Comparison of ENCODE assay signal across 17 cellular contexts in the genomic region with DNA sequence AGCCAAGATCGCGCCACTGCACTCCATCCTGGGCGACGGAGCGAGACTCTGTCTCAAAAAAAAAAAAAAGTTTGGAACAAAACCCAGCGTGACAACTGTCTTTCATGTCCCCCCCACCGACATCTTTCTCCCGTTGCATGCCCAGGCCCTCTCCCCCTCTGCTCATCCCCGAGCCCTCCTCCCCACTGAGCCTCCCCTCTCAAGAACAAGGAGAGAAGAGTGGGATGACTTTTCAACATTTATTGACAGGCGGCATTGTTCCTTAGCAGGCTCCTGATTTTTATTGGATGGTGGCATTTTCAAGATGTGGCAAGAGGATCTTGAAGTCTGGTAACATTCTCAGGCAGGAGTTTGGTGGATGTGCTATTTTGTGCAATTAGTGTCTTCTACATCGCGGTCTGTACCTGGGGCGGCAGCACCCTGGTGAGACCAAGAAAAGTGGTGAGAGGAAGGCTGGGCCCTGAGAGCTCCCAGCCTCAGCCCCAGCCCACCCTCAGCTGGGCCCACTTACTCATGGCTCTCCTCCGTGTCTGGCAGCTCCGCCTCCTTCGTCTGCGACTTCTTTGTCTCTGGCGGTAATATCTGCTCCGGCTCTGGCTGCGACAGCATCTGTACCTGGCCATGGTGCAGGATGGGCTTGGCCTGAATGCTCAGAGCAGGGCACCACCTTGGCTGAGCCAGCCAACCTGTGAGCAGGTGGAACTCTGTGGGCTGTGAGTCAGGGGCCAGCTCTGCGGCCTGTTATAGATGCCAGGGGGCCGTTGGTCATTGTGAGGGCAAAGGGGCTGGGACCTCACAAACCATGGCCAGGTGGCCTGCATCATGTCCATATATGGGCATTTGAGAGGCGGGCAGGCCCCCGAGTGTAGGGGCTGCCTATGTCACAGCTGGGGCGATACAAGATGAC. TPM values are rescaled to one million over a fixed set of nuclear protein-coding genes. Genes with fewer than 3 reads are reported as not detected.
"Had no signal": no experiment of that assay in that cellular context is flagged by ENCODE, and none has a peak within 500 bp of the region (broad histone marks: within the 10 kb centered on the region; RNA-seq: fewer than 3 reads in every experiment).

A gene with protein sequence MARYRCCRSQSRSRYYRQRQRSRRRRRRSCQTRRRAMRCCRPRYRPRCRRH (minus strand): TSS at position 715 of the 907 bp plus-strand sequence. CDS start 92 bp downstream, at position 623.

- H3K27me3 Mint-ChIP-seq: activated T-cell treated with anti-CD3 and anti-CD28 coated beads, Interleukin-2, amount 50 U/mL, for 24 hours; memory B cell had no signal

- H3K27me3 ChIP-seq: left lung, thyroid gland, vagina had no signal

- H3K27ac ChIP-seq: esophagus squamous epithelium, left lung, parathyroid adenoma, skin epidermis, thyroid gland, vagina had no signal

- H3K4me3 ChIP-seq: esophagus squamous epithelium, left lung, skin epidermis, thyroid gland, vagina had no signal

- H3K9me3 Mint-ChIP-seq: activated T-cell treated with anti-CD3 and anti-CD28 coated beads, Interleukin-2, amount 50 U/mL, for 24 hours; memory B cell had no signal

- DNase-seq: activated CD8-positive, alpha-beta memory T cell treated with anti-CD3 and anti-CD28 coated beads, Interleukin-2, amount 10 ng/mL, durations not matched to agents 7 days and 5 days; activated gamma-delta T cell; activated T-cell treated with anti-CD3 and anti-CD28 coated beads, Interleukin-2, amount 50 U/mL, for 24 hours; esophagus squamous epithelium; foreskin fibroblast; islet precursor cell; left lung; retina; stimulated activated CD4-positive, alpha-beta T cell treated with anti-CD3 and anti-CD28 coated beads, Interleukin-4, amount 100 ng/mL, for 4 hours; thyroid gland had no signal

- H3K4me1 ChIP-seq: esophagus squamous epithelium, parathyroid adenoma, thyroid gland, vagina had no signal

- H3K36me3 ChIP-seq: esophagus squamous epithelium, left lung, thyroid gland, vagina had no signal

- H2AFZ ChIP-seq: parathyroid adenoma had no signal

- H3K36me3 Mint-ChIP-seq: activated CD8-positive, alpha-beta memory T cell treated with anti-CD3 and anti-CD28 coated beads, Interleukin-2, amount 10 ng/mL, durations not matched to agents 7 days and 5 days; memory B cell had no signal

- H3K4me3 Mint-ChIP-seq: activated CD8-positive, alpha-beta memory T cell treated with anti-CD3 and anti-CD28 coated beads, Interleukin-2, amount 10 ng/mL, durations not matched to agents 7 days and 5 days; activated T-cell treated with anti-CD3 and anti-CD28 coated beads, Interleukin-2, amount 50 U/mL, for 24 hours; memory B cell had no signal

- H3K9ac ChIP-seq: parathyroid adenoma had no signal

- H3K9me3 ChIP-seq: esophagus squamous epithelium, left lung, thyroid gland, vagina had no signal

- ATAC-seq: activated CD8-positive, alpha-beta memory T cell treated with anti-CD3 and anti-CD28 coated beads, Interleukin-2, amount 10 ng/mL, durations not matched to agents 7 days and 5 days had no signal

- H3K27ac Mint-ChIP-seq: activated CD8-positive, alpha-beta memory T cell treated with anti-CD3 and anti-CD28 coated beads, Interleukin-2, amount 10 ng/mL, durations not matched to agents 7 days and 5 days; activated T-cell treated with anti-CD3 and anti-CD28 coated beads, Interleukin-2, amount 50 U/mL, for 24 hours; memory B cell had no signal

RNA-seq across cellular contexts. Expression of the gene that starts here (rescaled TPM):
- total RNA-seq: activated CD8-positive, alpha-beta memory T cell treated with anti-CD3 and anti-CD28 coated beads, Interleukin-2, amount 10 ng/mL, durations not matched to agents 7 days and 5 days; astrocyte; esophagus squamous epithelium; left lung; T-helper 1 cell treated with Interleukin-12 subunit alpha and Interleukin-12 subunit beta and Interleukin-4 antibody, amounts not matched to agents 30 ng/mL and 1 ng/mL, for 36 hours; vagina had no signal
- polyA plus RNA-seq: neural cell had no signal
